ENCODE assay signal across 18 cellular contexts in the genomic region with DNA sequence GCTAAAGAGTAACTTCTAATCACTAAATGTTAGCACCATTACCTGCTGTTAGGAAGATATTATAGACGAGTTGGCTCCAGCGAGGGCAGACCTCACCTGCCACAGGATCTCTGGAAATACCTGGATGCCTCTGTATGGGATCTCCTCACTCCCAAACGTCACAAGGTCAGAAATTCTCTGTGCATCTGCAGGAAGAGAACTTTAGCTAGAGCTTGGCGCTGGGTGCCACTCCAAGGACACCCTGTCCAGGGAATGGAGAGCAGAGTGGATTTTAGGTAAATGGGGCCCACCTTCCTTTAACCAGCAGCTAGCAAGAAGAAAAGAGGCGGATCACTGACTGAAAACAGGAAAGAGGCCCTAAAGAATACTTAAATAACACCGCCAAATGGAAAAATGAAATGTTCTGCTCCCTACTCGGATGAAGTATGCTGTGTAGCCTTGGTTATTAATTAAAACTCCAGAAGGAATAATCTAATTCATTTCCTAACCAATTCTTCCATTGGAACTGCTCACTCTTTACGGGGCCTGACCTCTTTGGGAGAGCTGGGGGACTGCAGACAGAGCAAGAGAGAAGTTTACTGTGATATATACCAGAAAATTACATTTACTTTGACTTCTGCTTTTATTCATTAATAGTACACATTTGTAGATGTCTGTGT. TPM values are rescaled to one million over a fixed set of nuclear protein-coding genes. Genes with fewer than 3 reads are reported as not detected.
"Had no signal": no experiment of that assay in that cellular context is flagged by ENCODE, and none has a peak within 500 bp of the region (broad histone marks: within the 10 kb centered on the region; RNA-seq: fewer than 3 reads in every experiment).

No MANE protein-coding gene starts in this region.

- FAIRE-seq: colon had no signal

- H3K27ac ChIP-seq: epithelial cell of prostate, upper lobe of left lung had no signal

- H3K9me3 ChIP-seq: upper lobe of left lung had no signal

- ATAC-seq: activated naive CD4-positive, alpha-beta T cell treated with anti-CD3 and anti-CD28 coated beads, Interleukin-2, amount 50 U/mL, for 72 hours; activated T-cell treated with anti-CD3 and anti-CD28 coated beads, Interleukin-2, amount 50 U/mL, for 4 hours; left cardiac atrium; naive thymus-derived CD8-positive, alpha-beta T cell; stimulated activated effector memory CD8-positive, alpha-beta T cell treated with anti-CD3 and anti-CD28 coated beads, Interleukin-12 subunit alpha, Interleukin-12 subunit beta, amount 100 ng/mL, for 72 hours had no signal

- H3K4me3 Mint-ChIP-seq: activated T-cell treated with anti-CD3 and anti-CD28 coated beads, Interleukin-2, amount 50 U/mL, for 4 hours; naive thymus-derived CD8-positive, alpha-beta T cell; stimulated activated effector memory CD8-positive, alpha-beta T cell treated with anti-CD3 and anti-CD28 coated beads, Interleukin-12 subunit alpha, Interleukin-12 subunit beta, amount 100 ng/mL, for 72 hours; T-helper 2 cell treated with Interferon-gamma antibody and Interleukin-4, amounts not matched to agents 5 μg/mL and 100 μg/mL, for 36 hours had no signal

- H3K36me3 ChIP-seq: upper lobe of left lung had no signal

- H3K36me3 Mint-ChIP-seq: stimulated activated effector memory CD8-positive, alpha-beta T cell treated with anti-CD3 and anti-CD28 coated beads, Interleukin-12 subunit alpha, Interleukin-12 subunit beta, amount 100 ng/mL, for 72 hours had no signal

- DNase-seq: activated CD4-positive, alpha-beta T cell treated with anti-CD3 and anti-CD28 coated beads for 1 hour; activated CD4-positive, alpha-beta T cell treated with anti-CD3 and anti-CD28 coated beads, Interleukin-2, amount 50 U/mL, for 48 hours; activated effector memory CD4-positive, alpha-beta T cell treated with anti-CD3 and anti-CD28 coated beads, Interleukin-2, amount 50 U/mL, for 16 hours; activated T-cell treated with anti-CD3 and anti-CD28 coated beads, Interleukin-2, amount 50 U/mL, for 4 hours; amniotic stem cell; effector CD8-positive, alpha-beta T cell; left cardiac atrium; naive thymus-derived CD8-positive, alpha-beta T cell; SW 1271; upper lobe of left lung had no signal

- H3K4me3 ChIP-seq: upper lobe of left lung had no signal

- H3K27ac Mint-ChIP-seq: naive thymus-derived CD8-positive, alpha-beta T cell; stimulated activated effector memory CD8-positive, alpha-beta T cell treated with anti-CD3 and anti-CD28 coated beads, Interleukin-12 subunit alpha, Interleukin-12 subunit beta, amount 100 ng/mL, for 72 hours; T-helper 2 cell treated with Interferon-gamma antibody and Interleukin-4, amounts not matched to agents 5 μg/mL and 100 μg/mL, for 36 hours had no signal

RNA-seq across cellular contexts. Expression of gene FOXG1, which starts 4.2 kb away (rescaled TPM):
- total RNA-seq: activated naive CD4-positive, alpha-beta T cell treated with anti-CD3 and anti-CD28 coated beads, Interleukin-2, amount 50 U/mL, for 72 hours; activated T-cell treated with anti-CD3 and anti-CD28 coated beads, Interleukin-2, amount 50 U/mL, for 4 hours; left cardiac atrium; lung microvascular endothelial cell; mononuclear cell; naive thymus-derived CD8-positive, alpha-beta T cell; posterior vena cava; upper lobe of left lung had no signal
- polyA plus RNA-seq: naive thymus-derived CD8-positive, alpha-beta T cell had no signal
